Comparison of ENCODE assay signal across 1 cellular context in genomic region chr1:156658496-156658895, GRCh38.
A peak's percentile ranks its signal among the peaks of the same experiment; 100 is the strongest.
TF ChIP-seq lines count a peak whose summit lies in the region.

No MANE protein-coding gene starts in this region.

TF ChIP-seq in K562, 482 proteins besides CTCF, POLR2A, EP300 and RAD21:
- peak; percentile 56; the same call in 1 of the 2 replicates for TF ChIP-seq POLR2G (IDR thresholded peaks at IDR 0.05; ENCODE audit: low read depth, low read length)
- peak; percentile 65 for TF ChIP-seq RBFOX2 (IDR thresholded peaks at IDR 0.05; ENCODE audit: low read depth, low read length)
- peak; percentile 80; the same call in 1 of the 2 replicates for TF ChIP-seq ZBTB33 (CRISPR knock-in tag; IDR thresholded peaks at IDR 0.05)
- TF ChIP-seq MYNN (IDR thresholded peaks at IDR 0.05), result peak; percentile 30; the same call in 1 of the 2 replicates
- no peak for TF ChIP-seq MYNN (CRISPR knock-in tag; IDR thresholded peaks at IDR 0.05)
- TF ChIP-seq USF1 (CRISPR knock-in tag; IDR thresholded peaks at IDR 0.05), result peak; percentile 68
- TF ChIP-seq EGR1 (conservative IDR thresholded peaks at IDR 0.05), result peak; percentile 58
- TF ChIP-seq SIN3B (IDR thresholded peaks at IDR 0.05; ENCODE audit: low read depth), result no peak
- no peak for TF ChIP-seq ZBTB40 (IDR thresholded peaks at IDR 0.05)
- TF ChIP-seq ZBTB40 (CRISPR knock-in tag; IDR thresholded peaks at IDR 0.05), result no peak
- TF ChIP-seq ZNF143 (CRISPR knock-in tag; IDR thresholded peaks at IDR 0.05), result peak; percentile 26; the same call in 1 of the 2 replicates
